ENCODE assay signal across 16 cellular contexts in the genomic region with DNA sequence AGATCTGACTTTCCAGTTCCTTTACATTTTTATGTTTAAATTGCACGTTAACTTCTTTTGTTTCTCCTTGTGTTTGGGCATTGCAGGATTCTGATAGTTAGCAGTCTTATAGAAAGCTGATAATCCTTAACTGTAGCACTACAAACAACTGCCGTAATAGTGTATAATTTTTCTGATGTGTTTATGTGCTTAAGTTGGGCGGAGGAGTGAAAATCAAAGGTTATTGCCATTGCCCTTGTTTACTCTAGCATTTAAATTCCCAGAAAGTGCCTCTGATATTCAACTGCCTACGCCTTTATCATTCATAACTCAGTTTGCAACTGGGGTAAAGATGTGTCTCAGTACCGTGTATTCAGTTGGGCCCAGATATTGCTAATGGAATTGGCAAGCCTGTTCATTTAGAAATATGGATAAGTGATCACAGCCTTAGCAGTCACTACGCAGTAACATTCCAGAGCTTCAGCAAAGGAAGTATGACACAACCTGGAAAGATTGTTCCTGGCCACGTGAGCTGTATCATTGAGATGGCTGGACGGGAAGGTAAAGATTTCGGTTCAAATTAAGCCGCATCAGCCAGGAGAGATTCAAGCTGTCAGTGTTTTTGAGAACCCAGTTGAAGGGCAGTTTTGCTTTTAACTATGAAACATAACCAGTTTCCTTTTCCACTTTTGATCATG. TPM values are rescaled to one million over a fixed set of nuclear protein-coding genes. Genes with fewer than 3 reads are reported as not detected.
DNase-seq lines count a peak whose midpoint lies in the region; ATAC-seq and TF ChIP-seq lines count a peak whose summit lies in the region.
"Had no signal": no experiment of that assay in that cellular context is flagged by ENCODE, and none has a peak within 500 bp of the region (broad histone marks: within the 10 kb centered on the region; RNA-seq: fewer than 3 reads in every experiment).

No MANE protein-coding gene starts in this region.

- intact Hi-C loops in gastrocnemius medialis (cut with DNase I; ENCODE audit: low total_unique reads) (no loop called here), aorta (cut with DNase I) (no loop called here)

- no peak for TF ChIP-seq CTCF in HFFc6 (IDR thresholded peaks at IDR 0.05)
- TF ChIP-seq CTCF in astrocyte of the cerebellum (IDR thresholded peaks at IDR 0.05; ENCODE audit: low read depth, low read length, missing control alignments), result no peak
- TF ChIP-seq CTCF in foreskin keratinocyte (conservative IDR thresholded peaks at IDR 0.05), result no peak
- no peak for TF ChIP-seq CTCF in gastrocnemius medialis (IDR thresholded peaks at IDR 0.05 in 4 of 5, conservative IDR thresholded peaks at IDR 0.05 in 1 of 5)

- peaks cover 4% of the 10 kb centered on the region; the same call in 1 of the 2 replicates for H3K9me3 Mint-ChIP-seq in HFFc6
- H3K9me3 Mint-ChIP-seq: activated T-helper 17 cell treated with anti-CD3 and anti-CD28 coated beads, Interleukin-2, amount 50 U/mL, for 72 hours; CD8-positive, alpha-beta memory T cell had no signal

- DNase-seq in HFFc6 (peak; percentile 43), astrocyte of the cerebellum (ENCODE audit: low read depth) (peak; percentile 19), foreskin keratinocyte (peak in 1 of 2 donors; percentile 60), gastrocnemius medialis (no peak), cortex of kidney (lab: John Stamatoyannopoulos, UW) (no peak), NCI-H2081 treated with DMSO at 0.1 percent for 48 hours (lab: John Stamatoyannopoulos, UW) (no peak), aorta (no peak), NCI-H1417 (lab: John Stamatoyannopoulos, UW) (no peak)
- DNase-seq: CD8-positive, alpha-beta memory T cell; NCI-H1105; NCI-H524; SHP77 treated with DMSO at 0.1 percent for 48 hours; stimulated activated CD4-positive, alpha-beta T cell treated with anti-CD3 and anti-CD28 coated beads, Interleukin-4, amount 100 ng/mL, for 4 hours had no signal

- ATAC-seq in foreskin keratinocyte (peak; percentile 31), gastrocnemius medialis (peak; percentile 43 to 60), aorta (ENCODE audit: low FRiP score) (no peak)
- ATAC-seq: activated T-helper 17 cell treated with anti-CD3 and anti-CD28 coated beads, Interleukin-2, amount 50 U/mL, for 72 hours had no signal

- peak overlapping the region; percentile 77 for H3K27ac Mint-ChIP-seq in HFFc6
- H3K27ac Mint-ChIP-seq: activated T-helper 17 cell treated with anti-CD3 and anti-CD28 coated beads, Interleukin-2, amount 50 U/mL, for 72 hours; memory B cell had no signal

- H3K4me1 ChIP-seq in foreskin keratinocyte (peaks cover 32% of the 10 kb centered on the region), gastrocnemius medialis (peaks cover 0 to 26% of the 10 kb centered on the region in 2 donors), aorta (ENCODE audit: control insufficient read depth in 1 of 2, insufficient read depth in 2 of 2, low read length in 2 of 2) (no peaks in the 10 kb centered on the region)

- peak overlapping the region; percentile 22 for H3K4me3 Mint-ChIP-seq in HFFc6
- H3K4me3 Mint-ChIP-seq: activated T-helper 17 cell treated with anti-CD3 and anti-CD28 coated beads, Interleukin-2, amount 50 U/mL, for 72 hours; CD8-positive, alpha-beta memory T cell; memory B cell had no signal

- H3K36me3 ChIP-seq in gastrocnemius medialis (peaks cover 0 to 26% of the 10 kb centered on the region in 2 donors), aorta (ENCODE audit: control insufficient read depth in 1 of 2, insufficient read depth in 2 of 2, low read length in 1 of 2) (peaks cover 1 to 5% of the 10 kb centered on the region in 2 donors)

- no peak for TF ChIP-seq POLR2A in gastrocnemius medialis (IDR thresholded peaks at IDR 0.05)

- peaks cover 2% of the 10 kb centered on the region; the same call in 1 of the 2 replicates for H3K27me3 Mint-ChIP-seq in HFFc6 (ENCODE audit: insufficient read depth)
- H3K27me3 Mint-ChIP-seq: activated T-helper 17 cell treated with anti-CD3 and anti-CD28 coated beads, Interleukin-2, amount 50 U/mL, for 72 hours; CD8-positive, alpha-beta memory T cell; memory B cell had no signal

- H3K4me3 ChIP-seq in astrocyte of the cerebellum (ENCODE audit: low read depth, low read length) (no peak overlapping the region), gastrocnemius medialis (no peak overlapping the region), aorta (ENCODE audit: low read length in 2 of 2) (no peak overlapping the region)
- H3K4me3 ChIP-seq: hepatocyte had no signal

- in situ Hi-C loops in astrocyte of the cerebellum (cut with HindIII; ENCODE audit: low sequenced_read_pairs), result no loop called here
- in situ Hi-C loops in gastrocnemius medialis (cut with MboI; ENCODE audit: low sequenced_read_pairs in 4 of 4), result no loop called here

- H3K9me3 ChIP-seq in gastrocnemius medialis (no peaks in the 10 kb centered on the region), aorta (ENCODE audit: control insufficient read depth, low read length) (no peaks in the 10 kb centered on the region)

- 59 to 61% methylated on average over 10 of the region's 10 CpGs for WGBS in aorta, 2 donors

- H3K36me3 Mint-ChIP-seq in HFFc6 (ENCODE audit: low read depth), result peaks cover 68% of the 10 kb centered on the region

- H3K27me3 ChIP-seq in foreskin keratinocyte (no peaks in the 10 kb centered on the region), gastrocnemius medialis (no peaks in the 10 kb centered on the region), aorta (ENCODE audit: control insufficient read depth in 1 of 2, insufficient read depth in 2 of 2, low read length in 1 of 2) (no peaks in the 10 kb centered on the region)
- H3K27me3 ChIP-seq: hepatocyte had no signal

- H3K27ac ChIP-seq in foreskin keratinocyte (no peak overlapping the region), gastrocnemius medialis (peak overlapping the region; percentile 4 to 65 (median 22)), aorta (ENCODE audit: low read depth in 1 of 2, low read length in 2 of 2) (no peak overlapping the region)
- H3K27ac ChIP-seq: hepatocyte had no signal

- H3K4me1 Mint-ChIP-seq in HFFc6 (ENCODE audit: low read depth), result peaks cover 80% of the 10 kb centered on the region
- H3K4me1 Mint-ChIP-seq: activated T-helper 17 cell treated with anti-CD3 and anti-CD28 coated beads, Interleukin-2, amount 50 U/mL, for 72 hours had no signal

RNA-seq across cellular contexts. Expression of gene LRRTM2, which starts 28.1 kb away (rescaled TPM):
- 1 to 10 TPM in 1 of 6 experiments, under 1 TPM in 5; 0.20 to 1.0 (median 0.25) TPM for total RNA-seq in HFFc6 (2021; fragmentation: NEBNext Ultra II Directional; extraction: Animal tissue kit (Norgen Biotek cat#: 25700))
- total RNA-seq in foreskin keratinocyte, result not detected in 2 replicates
- polyA plus RNA-seq in foreskin keratinocyte, result not detected in 2 replicates
- total RNA-seq in gastrocnemius medialis, result under 1 TPM; 0.05 to 0.49 (median 0.24) TPM
- under 1 TPM; 0.24 to 0.36 TPM for total RNA-seq in aorta
- polyA plus RNA-seq in aorta, result under 1 TPM in 1 of 2 donors, not detected in 1; 0.31 TPM
- total RNA-seq: CD8-positive, alpha-beta memory T cell had no signal
- polyA plus RNA-seq: CD8-positive, alpha-beta memory T cell had no signal

Comparison
In these comparisons a context has a peak if more than half of its experiments do, and no peak if none do; other contexts are left out.
1. DNase-seq: peak in HFFc6 (single experiment) and astrocyte of the cerebellum (single experiment); none in gastrocnemius medialis (0 of 2), cortex of kidney (single experiment), NCI-H2081 treated with DMSO at 0.1 percent for 48 hours (single experiment), aorta (0 of 2) and NCI-H1417 (0 of 3).
2. H3K27ac ChIP-seq: peak in gastrocnemius medialis (4 of 4); none in foreskin keratinocyte (single experiment) and aorta (0 of 2).